In genomic region chr5:160423025-160423554, GRCh38 we compare ENCODE assay signal across 9 cellular contexts. TPM values are rescaled to one million over a fixed set of nuclear protein-coding genes. Genes with fewer than 3 reads are reported as not detected.
A peak's percentile ranks its signal among the peaks of the same experiment; 100 is the strongest.
DNase-seq lines count a peak whose midpoint lies in the region; ATAC-seq and TF ChIP-seq lines count a peak whose summit lies in the region.
"Had no signal": no experiment of that assay in that cellular context is flagged by ENCODE, and none has a peak within 500 bp of the region (broad histone marks: within the 10 kb centered on the region; RNA-seq: fewer than 3 reads in every experiment).

No MANE protein-coding gene starts in this region.

- H2AFZ ChIP-seq in smooth muscle cell (ENCODE audit: low read depth) = no peak overlapping the region

- TF ChIP-seq CTCF in smooth muscle cell (IDR thresholded peaks at IDR 0.05; ENCODE audit: borderline replicate concordance, insufficient read depth, poor library complexity, severe bottlenecking) (no peak), lower lobe of right lung (IDR thresholded peaks at IDR 0.05) (no peak)

- no peak overlapping the region for H3K9ac ChIP-seq in duodenal mucosa (ENCODE audit: low read depth in 1 of 2, low read length in 2 of 2)
- H3K9ac ChIP-seq in smooth muscle cell (ENCODE audit: low read depth) = peak overlapping the region; percentile 72

- no peak for ATAC-seq in HG03045 (IDR thresholded peaks at IDR 0.05; ENCODE audit: unreplicated experiment)
- no peak for ATAC-seq in lower lobe of right lung

- peaks cover 63% of the 10 kb centered on the region for H3K4me1 Mint-ChIP-seq in activated T-cell treated with anti-CD3 and anti-CD28 coated beads, Interleukin-2, amount 50 U/mL, for 24 hours (ENCODE audit: low read depth)

- H3F3A ChIP-seq in smooth muscle cell (ENCODE audit: low read depth) = no peaks in the 10 kb centered on the region

- intact Hi-C loops in lower lobe of right lung (cut with DNase I) = no loop called here

- WGBS in smooth muscle cell (ENCODE audit: low lambda C conversion rate) = 48% methylated on average over 2 of the region's 2 CpGs

- H3K27ac ChIP-seq in duodenal mucosa (ENCODE audit: low read depth, low read length) (no peak overlapping the region), smooth muscle cell (ENCODE audit: low read depth) (peak overlapping the region; percentile 83), lower lobe of right lung (no peak overlapping the region)

- no peaks in the 10 kb centered on the region for H4K20me1 ChIP-seq in smooth muscle cell (ENCODE audit: low read depth)

- H3K4me3 ChIP-seq in duodenal mucosa (ENCODE audit: low read depth in 1 of 2, low read length in 2 of 2) (peak overlapping the region; percentile 67 to 89), smooth muscle cell (peak overlapping the region; percentile 67), lower lobe of right lung (no peak overlapping the region)

- H3K27ac Mint-ChIP-seq in activated T-cell treated with anti-CD3 and anti-CD28 coated beads, Interleukin-2, amount 50 U/mL, for 24 hours = peak overlapping the region; percentile 27

- H3K4me2 ChIP-seq in smooth muscle cell = peak overlapping the region; percentile 85

- H3K9me3 ChIP-seq in duodenal mucosa (ENCODE audit: control insufficient read depth in 1 of 2, low read length in 2 of 2) (no peaks in the 10 kb centered on the region), smooth muscle cell (replicated peaks; ENCODE audit: low read depth) (no peaks in the 10 kb centered on the region), lower lobe of right lung (no peaks in the 10 kb centered on the region)
- H3K9me3 ChIP-seq: thoracic aorta had no signal

- H3K27me3 Mint-ChIP-seq in activated T-cell treated with anti-CD3 and anti-CD28 coated beads, Interleukin-2, amount 50 U/mL, for 24 hours = no peaks in the 10 kb centered on the region

- H3K4me3 Mint-ChIP-seq in activated T-cell treated with anti-CD3 and anti-CD28 coated beads, Interleukin-2, amount 50 U/mL, for 24 hours = peak overlapping the region; percentile 91

- peaks cover 25 to 32% of the 10 kb centered on the region in 2 donors for H3K4me1 ChIP-seq in duodenal mucosa (ENCODE audit: control insufficient read depth in 1 of 2, insufficient read depth in 2 of 2, low read length in 2 of 2)
- H3K4me1 ChIP-seq in smooth muscle cell (ENCODE audit: low read depth) = peaks cover 19% of the 10 kb centered on the region
- peaks cover 19% of the 10 kb centered on the region for H3K4me1 ChIP-seq in lower lobe of right lung

- H3K27me3 ChIP-seq in duodenal mucosa (ENCODE audit: control insufficient read depth in 1 of 2, insufficient read depth in 2 of 2, low read length in 2 of 2) (no peaks in the 10 kb centered on the region), smooth muscle cell (ENCODE audit: low read depth) (no peaks in the 10 kb centered on the region), lower lobe of right lung (ENCODE audit: low read depth) (no peaks in the 10 kb centered on the region)

- H3K9me3 Mint-ChIP-seq in activated T-cell treated with anti-CD3 and anti-CD28 coated beads, Interleukin-2, amount 50 U/mL, for 24 hours = no peaks in the 10 kb centered on the region

- H3K36me3 ChIP-seq in duodenal mucosa (ENCODE audit: control insufficient read depth in 1 of 2, insufficient read depth in 2 of 2, low read length in 2 of 2) (no peaks in the 10 kb centered on the region), smooth muscle cell (ENCODE audit: low read depth) (no peaks in the 10 kb centered on the region), lower lobe of right lung (no peaks in the 10 kb centered on the region)
- H3K36me3 ChIP-seq: thoracic aorta had no signal

- DNase-seq in activated T-cell treated with anti-CD3 and anti-CD28 coated beads, Interleukin-2, amount 50 U/mL, for 24 hours = no peak
- DNase-seq in activated T-cell treated with anti-CD3 and anti-CD28 coated beads, Interleukin-2, amount 50 U/mL, for 48 hours = no peak
- DNase-seq in NCI-H2171 (lab: John Stamatoyannopoulos, UW) (peak; percentile 19), smooth muscle cell (lab: John Stamatoyannopoulos, UW; ENCODE audit: unreplicated experiment) (no peak), GOT3 (lab: John Stamatoyannopoulos, UW) (no peak), lower lobe of right lung (no peak)

- peaks cover 33% of the 10 kb centered on the region for H3K79me2 ChIP-seq in smooth muscle cell (ENCODE audit: low read depth)

- H3K36me3 Mint-ChIP-seq in activated T-cell treated with anti-CD3 and anti-CD28 coated beads, Interleukin-2, amount 50 U/mL, for 24 hours (ENCODE audit: low read depth) = peaks cover 66% of the 10 kb centered on the region

RNA-seq across cellular contexts. Expression of gene PTTG1, which starts 1.4 kb away (rescaled TPM):
- 61.5 and 98.7 TPM in 2 replicates for total RNA-seq in smooth muscle cell
- polyA plus RNA-seq in smooth muscle cell = 81.9 and 92.3 TPM in 2 replicates
- total RNA-seq in lower lobe of right lung = 9.1 TPM

RNA-seq across cellular contexts. Expression of gene SLU7, which starts 4.2 kb away (rescaled TPM):
- 48.1 and 67.0 TPM in 2 replicates for total RNA-seq in smooth muscle cell
- 46.3 and 50.3 TPM in 2 replicates for polyA plus RNA-seq in smooth muscle cell
- total RNA-seq in lower lobe of right lung = 55.1 TPM

RNA-seq across cellular contexts. Expression of gene FAM200C, which starts 23.2 kb away (rescaled TPM):
- 1.8 and 2.4 TPM in 2 replicates for total RNA-seq in smooth muscle cell
- 1.5 and 1.6 TPM in 2 replicates for polyA plus RNA-seq in smooth muscle cell
- 6.1 TPM for total RNA-seq in lower lobe of right lung

RNA-seq across cellular contexts. Expression of gene C1QTNF2, which starts 52.7 kb away (rescaled TPM):
- total RNA-seq in smooth muscle cell = 0.63 and 0.85 TPM in 2 replicates
- 1.6 and 2.6 TPM in 2 replicates for polyA plus RNA-seq in smooth muscle cell
- total RNA-seq in lower lobe of right lung = 1.6 TPM
